In genomic region chr1:200345516-200345915, GRCh38 we compare ENCODE assay signal across 8 cellular contexts.
"Had no signal": no experiment of that assay in that cellular context is flagged by ENCODE, and none has a peak within 500 bp of the region (broad histone marks: within the 10 kb centered on the region; RNA-seq: fewer than 3 reads in every experiment).

No MANE protein-coding gene starts in this region.

- DNase-seq: GM23248, GOT3, H7, HFFc6, KBM-7 had no signal

- H3K9me3 ChIP-seq: HAP-1 had no signal

- H3K4me3 ChIP-seq: GM23248, HAP-1 had no signal

- ATAC-seq: HCT116 had no signal

- H3K36me3 ChIP-seq: HAP-1 had no signal

- H3K4me1 ChIP-seq: HAP-1 had no signal

- H3K9me3 Mint-ChIP-seq: HFFc6, IgD-negative memory B cell had no signal

- H3K27me3 Mint-ChIP-seq: IgD-negative memory B cell had no signal

- H3K4me3 Mint-ChIP-seq: HFFc6, IgD-negative memory B cell had no signal

- H3K27ac Mint-ChIP-seq: IgD-negative memory B cell had no signal

- H2AFZ ChIP-seq: GM23248 had no signal
